In the genomic region with DNA sequence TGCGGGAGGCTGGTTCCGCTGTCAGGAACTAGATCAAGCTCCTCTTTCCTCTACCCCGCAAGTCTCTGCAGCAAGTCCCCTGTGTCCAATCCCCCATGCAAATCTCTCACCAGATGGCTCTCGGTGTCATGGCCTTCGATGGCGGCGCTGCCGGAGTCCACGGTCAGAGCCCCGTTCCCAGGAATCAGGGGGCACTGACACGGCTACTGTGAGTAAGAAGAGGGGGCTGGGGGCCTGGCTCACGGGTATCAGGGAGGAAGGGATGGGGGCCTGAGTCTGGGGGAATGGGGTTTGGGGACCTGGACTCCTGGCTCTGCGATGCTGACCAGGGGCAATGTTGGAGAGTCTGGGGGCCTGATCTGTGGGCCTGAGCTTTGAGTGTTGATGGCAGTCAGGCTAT, we compare ENCODE assay signal across 24 cellular contexts. TPM values are rescaled to one million over a fixed set of nuclear protein-coding genes. Genes with fewer than 3 reads are reported as not detected.
A peak's percentile ranks its signal among the peaks of the same experiment; 100 is the strongest.
DNase-seq lines count a peak whose midpoint lies in the region; ATAC-seq, FAIRE-seq and TF ChIP-seq lines count a peak whose summit lies in the region.
"Had no signal": no experiment of that assay in that cellular context is flagged by ENCODE, and none has a peak within 500 bp of the region (broad histone marks: within the 10 kb centered on the region; RNA-seq: fewer than 3 reads in every experiment).

No MANE protein-coding gene starts in this region.

- no peak overlapping the region for H2AFZ ChIP-seq in K562 (ENCODE audit: low read depth, low read length)
- H2AFZ ChIP-seq: PC-9 had no signal

- peak overlapping the region in 9 of 11 experiments; percentile 19 to 100 (median 29); a peak in 8 of 22 replicates for H3K9ac ChIP-seq in BLaER1 treated with 17β-estradiol and CSF1 and Interleukin-3, amounts not matched to agents 10 nM and 100 nM
- H3K9ac ChIP-seq in K562 (ENCODE audit: insufficient read depth in 1 of 2, low read depth in 2 of 2, low read length in 2 of 2), result peak overlapping the region in 1 of 2 experiments; percentile 80; a peak in 1 of 4 replicates

- CTCF ChIA-PET in Calu3 (lab: Charles Lee), result no interaction called here
- CTCF ChIA-PET in K562 (lab: Yijun Ruan, JAX; ENCODE audit: low intra/inter-chr PET ratio), result no interaction called here

- POLR2A ChIA-PET in K562 (lab: Yijun Ruan, JAX), result interaction anchor here (1.1 kb wide), 1 partner anchor 12 kb away, joined by 3 read pairs; no protein-coding TSS in a partner anchor

- H3K9me3 ChIP-seq in BLaER1 treated with 17β-estradiol and CSF1 and Interleukin-3, amounts not matched to agents 10 nM and 100 nM (replicated peaks in 1 of 11), result no peaks in the 10 kb centered on the region
- H3K9me3 ChIP-seq in K562 (replicated peaks; ENCODE audit: control insufficient read depth, insufficient read depth, low read depth, low read length) (no peaks in the 10 kb centered on the region), heart left ventricle (no peaks in the 10 kb centered on the region)
- H3K9me3 ChIP-seq: A549 had no signal

- H3K36me3 Mint-ChIP-seq in Calu3 (ENCODE audit: insufficient read depth, unreplicated experiment), result peaks cover 71% of the 10 kb centered on the region
- H3K36me3 Mint-ChIP-seq in stimulated activated effector memory CD8-positive, alpha-beta T cell treated with anti-CD3 and anti-CD28 coated beads, Interleukin-12 subunit alpha, Interleukin-12 subunit beta, amount 100 ng/mL, for 72 hours, result peaks cover 69% of the 10 kb centered on the region

- intact Hi-C loops in Calu3 (cut with micrococcal nuclease; ENCODE audit: unreplicated experiment), result no loop called here
- intact Hi-C loops in K562 (cut with micrococcal nuclease), result no loop called here
- intact Hi-C loops in heart left ventricle (cut with DNase I), result loop anchor here in 1 of 10 donors (10.0 kb wide), 1 partner anchor 1021 kb away; no protein-coding TSS in a partner anchor

- no peak for TF ChIP-seq POLR2A in K562 (conservative IDR thresholded peaks at IDR 0.05)
- no peak for TF ChIP-seq POLR2A in heart left ventricle (IDR thresholded peaks at IDR 0.05)

- WGBS in K562 (ENCODE audit: insufficient coverage, low coverage, missing lambda C conversion rate), result 94% methylated on average over 13 of the region's 13 CpGs
- 81 to 93% (median 92%) methylated on average over 6 to 13 of the region's 13 CpGs for WGBS in heart left ventricle, 4 donors

- H3K27ac Mint-ChIP-seq in Calu3 (ENCODE audit: unreplicated experiment), result peak overlapping the region; percentile 18
- peak overlapping the region; percentile 26 for H3K27ac Mint-ChIP-seq in stimulated activated effector memory CD8-positive, alpha-beta T cell treated with anti-CD3 and anti-CD28 coated beads, Interleukin-12 subunit alpha, Interleukin-12 subunit beta, amount 100 ng/mL, for 72 hours
- H3K27ac Mint-ChIP-seq: B cell, T-cell had no signal

- ATAC-seq in K562 (no peak), heart left ventricle (no peak)
- no peak for ATAC-seq in stimulated activated effector memory CD8-positive, alpha-beta T cell treated with anti-CD3 and anti-CD28 coated beads, Interleukin-12 subunit alpha, Interleukin-12 subunit beta, amount 100 ng/mL, for 72 hours
- ATAC-seq: A549, T-cell had no signal

- no TSS peak for BruUV-seq in Calu3 (replicated peaks; lab: Mats Ljungman, UMichigan)
- BruUV-seq in K562 (replicated peaks; lab: Mats Ljungman, UMichigan), result no TSS peak

- no peaks in the 10 kb centered on the region for H3K9me1 ChIP-seq in K562 (ENCODE audit: control insufficient read depth, insufficient read depth, low read length)

- no peak overlapping the region for H3K27ac ChIP-seq in BLaER1 treated with 17β-estradiol and CSF1 and Interleukin-3, amounts not matched to agents 10 nM and 100 nM
- H3K27ac ChIP-seq in K562 (ENCODE audit: extremely low read depth, low read depth, low read length) (no peak overlapping the region), heart left ventricle (no peak overlapping the region)
- H3K27ac ChIP-seq: A549, PC-9 had no signal

- no peak for TF ChIP-seq RAD21 in K562 (CRISPR knock-in tag; conservative IDR thresholded peaks at IDR 0.05 in 1 of 2, IDR thresholded peaks at IDR 0.05 in 1 of 2)

- H3K27me3 ChIP-seq in BLaER1 treated with 17β-estradiol and CSF1 and Interleukin-3, amounts not matched to agents 10 nM and 100 nM, result no peaks in the 10 kb centered on the region
- H3K27me3 ChIP-seq in K562 (ENCODE audit: control insufficient read depth in 2 of 2, insufficient read depth in 2 of 2, low read length in 2 of 2) (no peaks in the 10 kb centered on the region), heart left ventricle (no peaks in the 10 kb centered on the region)

- no peak for FAIRE-seq in K562 (lab: Jason Lieb, UNC)
- FAIRE-seq: A549, G401.6, H54 had no signal

- no peaks in the 10 kb centered on the region for H3K27me3 Mint-ChIP-seq in Calu3 (ENCODE audit: unreplicated experiment)
- H3K27me3 Mint-ChIP-seq: B cell, T-cell had no signal

- no peaks in the 10 kb centered on the region for H3K9me3 Mint-ChIP-seq in Calu3 (ENCODE audit: low read depth, unreplicated experiment)
- no peaks in the 10 kb centered on the region for H3K9me3 Mint-ChIP-seq in stimulated activated effector memory CD8-positive, alpha-beta T cell treated with anti-CD3 and anti-CD28 coated beads, Interleukin-12 subunit alpha, Interleukin-12 subunit beta, amount 100 ng/mL, for 72 hours
- H3K9me3 Mint-ChIP-seq: CD4-positive, CD25-positive, alpha-beta regulatory T cell; T-cell had no signal

- H3K4me1 ChIP-seq in BLaER1 treated with 17β-estradiol and CSF1 and Interleukin-3, amounts not matched to agents 10 nM and 100 nM, result peaks cover 25 to 34% (median 32%) of the 10 kb centered on the region in 10 experiments
- H3K4me1 ChIP-seq in K562 (replicated peaks in 1 of 2; ENCODE audit: control insufficient read depth in 2 of 2, insufficient read depth in 2 of 2, low read length in 2 of 2) (peaks cover 17 to 26% of the 10 kb centered on the region in 2 experiments; a peak in 4 of 5 replicates), heart left ventricle (peaks cover 3 to 37% (median 26%) of the 10 kb centered on the region in 12 donors)

- no peak overlapping the region for H3K4me3 Mint-ChIP-seq in Calu3 (ENCODE audit: low read depth, unreplicated experiment)
- no peak overlapping the region for H3K4me3 Mint-ChIP-seq in stimulated activated effector memory CD8-positive, alpha-beta T cell treated with anti-CD3 and anti-CD28 coated beads, Interleukin-12 subunit alpha, Interleukin-12 subunit beta, amount 100 ng/mL, for 72 hours
- H3K4me3 Mint-ChIP-seq: B cell, T-cell had no signal

- DNase-seq in Calu3, result no peak
- DNase-seq in K562 (ENCODE audit: extremely low read depth in 1 of 4, low spot score in 3 of 4), result no peak
- no peak for DNase-seq in stimulated activated effector memory CD8-positive, alpha-beta T cell treated with anti-CD3 and anti-CD28 coated beads, Interleukin-12 subunit alpha, Interleukin-12 subunit beta, amount 100 ng/mL, for 72 hours (ENCODE audit: low spot score in 2 of 2)
- DNase-seq in hypothalamus (lab: John Stamatoyannopoulos, UW), result no peak
- no peak for DNase-seq in heart left ventricle
- no peak for DNase-seq in stimulated activated CD4-positive, alpha-beta T cell treated with anti-CD3 and anti-CD28 coated beads, Interleukin-12 subunit alpha, Interleukin-12 subunit beta, amount 100 ng/mL, for 4 hours
- no peak for DNase-seq in activated CD4-positive, alpha-beta T cell treated with anti-CD3 and anti-CD28 coated beads, Interleukin-2, amount 50 U/mL, for 4 hours
- DNase-seq: CD4-positive, CD25-positive, alpha-beta regulatory T cell; KBM-7; MV-4-11; NCI-H1105; NCI-H1436 treated with DMSO at 0.1 percent for 48 hours; NCI-H187 treated with DMSO at 0.1 percent for 48 hours; NCI-H446 treated with DMSO at 0.1 percent for 48 hours; NCI-H526; PC-9; RPMI8226; SHP77; T-cell had no signal

- H4K20me1 ChIP-seq in BLaER1 treated with 17β-estradiol and CSF1 and Interleukin-3, amounts not matched to agents 10 nM and 100 nM, result peaks cover 22 to 73% (median 64%) of the 10 kb centered on the region in 11 experiments; a peak in 20 of 22 replicates
- H4K20me1 ChIP-seq in K562 (replicated peaks; ENCODE audit: control insufficient read depth, insufficient read depth, low read length), result no peaks in the 10 kb centered on the region

- in situ Hi-C loops in K562 (cut with MboI), result no loop called here

- TF ChIP-seq CTCF in Calu3 (IDR thresholded peaks at IDR 0.05; ENCODE audit: unreplicated experiment) (no peak), K562 (IDR thresholded peaks at IDR 0.05 in 2 of 3, conservative IDR thresholded peaks at IDR 0.05 in 1 of 3; ENCODE audit: insufficient read depth in 2 of 3, low read depth in 1 of 3, low read length in 3 of 3) (no peak), heart left ventricle (IDR thresholded peaks at IDR 0.05) (no peak)

- peaks cover 27% of the 10 kb centered on the region for H3K4me1 Mint-ChIP-seq in Calu3 (ENCODE audit: low read depth, unreplicated experiment)
- peaks cover 51% of the 10 kb centered on the region for H3K4me1 Mint-ChIP-seq in stimulated activated effector memory CD8-positive, alpha-beta T cell treated with anti-CD3 and anti-CD28 coated beads, Interleukin-12 subunit alpha, Interleukin-12 subunit beta, amount 100 ng/mL, for 72 hours

- H3K36me3 ChIP-seq in BLaER1 treated with 17β-estradiol and CSF1 and Interleukin-3, amounts not matched to agents 10 nM and 100 nM, result peaks cover 58 to 69% (median 66%) of the 10 kb centered on the region in 11 experiments
- peaks cover 66% of the 10 kb centered on the region; the same call in 2 of the 3 replicates for H3K36me3 ChIP-seq in K562 (ENCODE audit: control insufficient read depth, insufficient read depth, low read length)
- H3K36me3 ChIP-seq in heart left ventricle, result peaks cover 0 to 61% (median 46%) of the 10 kb centered on the region in 9 donors

- no peak overlapping the region for H3K4me2 ChIP-seq in BLaER1 treated with 17β-estradiol and CSF1 and Interleukin-3, amounts not matched to agents 10 nM and 100 nM
- H3K4me2 ChIP-seq in K562 (ENCODE audit: insufficient read depth, low read length), result no peak overlapping the region
- H3K4me2 ChIP-seq: A549, PC-9 had no signal

- no peak overlapping the region for H3K4me3 ChIP-seq in BLaER1 treated with 17β-estradiol and CSF1 and Interleukin-3, amounts not matched to agents 10 nM and 100 nM
- no peak overlapping the region for H3K4me3 ChIP-seq in K562
- H3K4me3 ChIP-seq in heart left ventricle, result no peak overlapping the region
- H3K4me3 ChIP-seq: A549, PC-9 had no signal

- TF ChIP-seq EP300 in K562 (IDR thresholded peaks at IDR 0.05; ENCODE audit: low read length), result no peak

- H3K79me2 ChIP-seq in K562 (ENCODE audit: control insufficient read depth, insufficient read depth, low read length), result peaks cover 45% of the 10 kb centered on the region

RNA-seq across cellular contexts. Expression of gene SCAF1, which starts 4.0 kb away (rescaled TPM):
- 129 and 137 TPM in 2 replicates for total RNA-seq in Calu3 (2022)
- 11.3 and 31.0 TPM in 2 replicates for total RNA-seq in K562 (2011; cell fraction: chromatin; rRNA removed; ENCODE audit: low replicate concordance)
- 16.8 and 21.8 TPM in 2 replicates for total RNA-seq in K562 (2011; cell fraction: nucleolus; rRNA removed)
- 10.6 and 16.9 TPM in 2 replicates for total RNA-seq in K562 (2011; cell fraction: nucleoplasm; rRNA removed)
- 12.9 and 18.0 TPM in 2 replicates for total RNA-seq in K562 (2014; rRNA removed)
- total RNA-seq in K562 (2014; rRNA removed; fragmentation: Illumina TruSeq; extraction: Trizol), result 2.5 and 2.8 TPM in 2 replicates
- 4.9 and 6.0 TPM in 2 replicates for total RNA-seq in K562 (2015; rRNA removed; fragmentation: Illumina TruSeq; extraction: Trizol)
- 75.5 and 79.0 TPM in 2 replicates for total RNA-seq in K562 (2021)
- polyA plus RNA-seq in K562 (2011; rRNA removed), result 3.7 and 4.3 TPM in 2 replicates
- 5.1 and 6.3 TPM in 2 replicates for polyA plus RNA-seq in K562 (2011; cell fraction: cytosol; rRNA removed)
- 21.1 and 37.2 TPM in 2 replicates for polyA plus RNA-seq in K562 (2011; cell fraction: nucleus; rRNA removed)
- 36.5 and 39.5 TPM in 2 replicates for polyA plus RNA-seq in K562 (2012)
- 9.7 and 22.5 TPM in 2 replicates for polyA plus RNA-seq in K562 (2014; fragmentation: Illumina TruSeq; extraction: Trizol)
- polyA plus RNA-seq in K562 (2014; fragmentation: Nextera tagmentation; extraction: Ambion mirVana), result under 1 TPM; 0.20 to 0.25 TPM
- 11.4 and 14.6 TPM in 2 replicates for polyA plus RNA-seq in K562 (2014; rRNA removed)
- 1.1 and 1.9 TPM in 2 replicates for polyA minus RNA-seq in K562 (2011; rRNA and poly(A)+ RNA removed)
- polyA minus RNA-seq in K562 (2011; cell fraction: cytosol; rRNA and poly(A)+ RNA removed), result 7.8 and 12.0 TPM in 2 replicates
- polyA minus RNA-seq in K562 (2011; cell fraction: nucleus; rRNA and poly(A)+ RNA removed), result 4.8 and 5.6 TPM in 2 replicates
- 10 to 100 TPM; 24.5 to 52.8 (median 46.3) TPM for total RNA-seq in heart left ventricle
- 10 to 100 TPM; 26.9 to 28.2 TPM for polyA plus RNA-seq in heart left ventricle

RNA-seq across cellular contexts. Expression of gene RRAS, which starts 6.1 kb away (rescaled TPM):
- total RNA-seq in Calu3 (2022) (70.4 and 82.2 TPM in 2 replicates), K562 (2014; rRNA removed) (8.2 and 10.4 TPM in 2 replicates), K562 (2014; rRNA removed; fragmentation: Illumina TruSeq; extraction: Trizol) (1.5 and 1.7 TPM in 2 replicates), K562 (2015; rRNA removed; fragmentation: Illumina TruSeq; extraction: Trizol) (3.1 and 3.7 TPM in 2 replicates), K562 (2021) (8.3 and 9.3 TPM in 2 replicates), heart left ventricle (100 to 1,000 TPM in 7 of 9 donors, 10 to 100 TPM in 2; 64.4 to 149 (median 110) TPM)
- 2.5 and 10.0 TPM in 2 replicates for total RNA-seq in K562 (2011; cell fraction: chromatin; rRNA removed; ENCODE audit: low replicate concordance)
- 9.5 and 11.2 TPM in 2 replicates for total RNA-seq in K562 (2011; cell fraction: nucleolus; rRNA removed)
- total RNA-seq in K562 (2011; cell fraction: nucleoplasm; rRNA removed), result 8.0 and 8.3 TPM in 2 replicates
- polyA plus RNA-seq in K562 (2011; rRNA removed) (15.4 and 16.4 TPM in 2 replicates), K562 (2014; fragmentation: Illumina TruSeq; extraction: Trizol) (8.5 and 13.9 TPM in 2 replicates), K562 (2014; fragmentation: Nextera tagmentation; extraction: Ambion mirVana) (1 to 10 TPM in 1 of 2 experiments, under 1 TPM in 1; 0.70 to 1.3 TPM), K562 (2014; rRNA removed) (17.3 and 18.3 TPM in 2 replicates), heart left ventricle (100 to 1,000 TPM; 133 to 177 TPM)
- polyA plus RNA-seq in K562 (2011; cell fraction: cytosol; rRNA removed), result 26.0 and 54.3 TPM in 2 replicates
- 19.7 and 39.0 TPM in 2 replicates for polyA plus RNA-seq in K562 (2011; cell fraction: nucleus; rRNA removed)
- 14.8 and 16.2 TPM in 2 replicates for polyA plus RNA-seq in K562 (2012)
- polyA minus RNA-seq in K562 (2011; rRNA and poly(A)+ RNA removed), result 1.2 and 2.7 TPM in 2 replicates
- polyA minus RNA-seq in K562 (2011; cell fraction: cytosol; rRNA and poly(A)+ RNA removed), result 5.5 and 8.4 TPM in 2 replicates
- 2.0 TPM in 2 replicates for polyA minus RNA-seq in K562 (2011; cell fraction: nucleus; rRNA and poly(A)+ RNA removed)

RNA-seq across cellular contexts. Expression of gene IRF3, which starts 19.7 kb away (rescaled TPM):
- total RNA-seq in Calu3 (2022), result 189 and 191 TPM in 2 replicates
- 63.4 and 152 TPM in 2 replicates for total RNA-seq in K562 (2011; cell fraction: chromatin; rRNA removed; ENCODE audit: low replicate concordance)
- total RNA-seq in K562 (2011; cell fraction: nucleolus; rRNA removed), result 90.7 and 93.9 TPM in 2 replicates
- total RNA-seq in K562 (2011; cell fraction: nucleoplasm; rRNA removed), result 78.8 and 106 TPM in 2 replicates
- 113 and 160 TPM in 2 replicates for total RNA-seq in K562 (2014; rRNA removed)
- total RNA-seq in K562 (2014; rRNA removed; fragmentation: Illumina TruSeq; extraction: Trizol), result 28.5 and 40.9 TPM in 2 replicates
- 64.0 and 65.4 TPM in 2 replicates for total RNA-seq in K562 (2015; rRNA removed; fragmentation: Illumina TruSeq; extraction: Trizol)
- 125 and 132 TPM in 2 replicates for total RNA-seq in K562 (2021)
- polyA plus RNA-seq in K562 (2011; rRNA removed), result 54.5 and 66.4 TPM in 2 replicates
- polyA plus RNA-seq in K562 (2011; cell fraction: cytosol; rRNA removed), result 56.8 and 134 TPM in 2 replicates
- polyA plus RNA-seq in K562 (2011; cell fraction: nucleus; rRNA removed), result 106 and 215 TPM in 2 replicates
- polyA plus RNA-seq in K562 (2012), result 119 and 139 TPM in 2 replicates
- 118 and 119 TPM in 2 replicates for polyA plus RNA-seq in K562 (2014; fragmentation: Illumina TruSeq; extraction: Trizol)
- polyA plus RNA-seq in K562 (2014; fragmentation: Nextera tagmentation; extraction: Ambion mirVana), result 10 to 100 TPM in 1 of 2 experiments, 1 to 10 TPM in 1; 7.5 to 11.6 TPM
- 118 and 145 TPM in 2 replicates for polyA plus RNA-seq in K562 (2014; rRNA removed)
- polyA minus RNA-seq in K562 (2011; rRNA and poly(A)+ RNA removed), result 11.1 and 16.9 TPM in 2 replicates
- 36.4 and 44.4 TPM in 2 replicates for polyA minus RNA-seq in K562 (2011; cell fraction: cytosol; rRNA and poly(A)+ RNA removed)
- 13.9 and 17.5 TPM in 2 replicates for polyA minus RNA-seq in K562 (2011; cell fraction: nucleus; rRNA and poly(A)+ RNA removed)
- total RNA-seq in heart left ventricle, result 10 to 100 TPM; 23.1 to 55.7 (median 30.5) TPM
- polyA plus RNA-seq in heart left ventricle, result 10 to 100 TPM; 35.1 to 68.0 TPM

RNA-seq across cellular contexts. Expression of gene BCL2L12, which starts 19.7 kb away (rescaled TPM):
- total RNA-seq in Calu3 (2022) (66.5 and 70.8 TPM in 2 replicates), K562 (2014; rRNA removed) (128 and 169 TPM in 2 replicates), K562 (2014; rRNA removed; fragmentation: Illumina TruSeq; extraction: Trizol) (17.0 and 18.8 TPM in 2 replicates), K562 (2015; rRNA removed; fragmentation: Illumina TruSeq; extraction: Trizol) (26.5 and 29.4 TPM in 2 replicates), K562 (2021) (183 and 185 TPM in 2 replicates), heart left ventricle (10 to 100 TPM in 5 of 9 donors, 1 to 10 TPM in 4; 5.9 to 15.9 (median 10.0) TPM)
- total RNA-seq in K562 (2011; cell fraction: chromatin; rRNA removed; ENCODE audit: low replicate concordance), result 31.5 and 83.3 TPM in 2 replicates
- 79.4 and 85.7 TPM in 2 replicates for total RNA-seq in K562 (2011; cell fraction: nucleolus; rRNA removed)
- total RNA-seq in K562 (2011; cell fraction: nucleoplasm; rRNA removed), result 47.0 and 50.7 TPM in 2 replicates
- polyA plus RNA-seq in K562 (2011; rRNA removed) (81.2 and 95.3 TPM in 2 replicates), K562 (2014; fragmentation: Illumina TruSeq; extraction: Trizol) (85.6 and 184 TPM in 2 replicates), K562 (2014; fragmentation: Nextera tagmentation; extraction: Ambion mirVana) (1 to 10 TPM; 7.4 to 7.5 TPM), K562 (2014; rRNA removed) (263 and 282 TPM in 2 replicates), heart left ventricle (10 to 100 TPM; 14.2 to 18.6 TPM)
- polyA plus RNA-seq in K562 (2011; cell fraction: cytosol; rRNA removed), result 132 and 350 TPM in 2 replicates
- polyA plus RNA-seq in K562 (2011; cell fraction: nucleus; rRNA removed), result 132 and 212 TPM in 2 replicates
- polyA plus RNA-seq in K562 (2012), result 164 and 177 TPM in 2 replicates
- 8.8 and 10.7 TPM in 2 replicates for polyA minus RNA-seq in K562 (2011; rRNA and poly(A)+ RNA removed)
- 29.2 and 36.0 TPM in 2 replicates for polyA minus RNA-seq in K562 (2011; cell fraction: cytosol; rRNA and poly(A)+ RNA removed)
- polyA minus RNA-seq in K562 (2011; cell fraction: nucleus; rRNA and poly(A)+ RNA removed), result 22.6 and 24.0 TPM in 2 replicates

RNA-seq across cellular contexts. Expression of gene PRMT1, which starts 31.1 kb away (rescaled TPM):
- total RNA-seq in Calu3 (2022) (350 and 369 TPM in 2 replicates), K562 (2014; rRNA removed) (371 and 483 TPM in 2 replicates), K562 (2014; rRNA removed; fragmentation: Illumina TruSeq; extraction: Trizol) (132 and 169 TPM in 2 replicates), K562 (2015; rRNA removed; fragmentation: Illumina TruSeq; extraction: Trizol) (326 and 337 TPM in 2 replicates), K562 (2021) (324 and 326 TPM in 2 replicates), heart left ventricle (100 to 1,000 TPM; 106 to 170 (median 124) TPM)
- 329 and 693 TPM in 2 replicates for total RNA-seq in K562 (2011; cell fraction: chromatin; rRNA removed; ENCODE audit: low replicate concordance)
- total RNA-seq in K562 (2011; cell fraction: nucleolus; rRNA removed), result 420 and 469 TPM in 2 replicates
- total RNA-seq in K562 (2011; cell fraction: nucleoplasm; rRNA removed), result 336 and 338 TPM in 2 replicates
- polyA plus RNA-seq in K562 (2011; rRNA removed) (407 and 436 TPM in 2 replicates), K562 (2014; fragmentation: Illumina TruSeq; extraction: Trizol) (446 and 465 TPM in 2 replicates), K562 (2014; fragmentation: Nextera tagmentation; extraction: Ambion mirVana) (10 to 100 TPM; 13.3 to 74.0 TPM), K562 (2014; rRNA removed) (464 and 510 TPM in 2 replicates), heart left ventricle (100 to 1,000 TPM; 113 to 283 TPM)
- polyA plus RNA-seq in K562 (2011; cell fraction: cytosol; rRNA removed), result 562 and 863 TPM in 2 replicates
- polyA plus RNA-seq in K562 (2011; cell fraction: nucleus; rRNA removed), result 575 and 667 TPM in 2 replicates
- polyA plus RNA-seq in K562 (2012), result 194 and 423 TPM in 2 replicates
- polyA minus RNA-seq in K562 (2011; rRNA and poly(A)+ RNA removed), result 337 and 429 TPM in 2 replicates
- polyA minus RNA-seq in K562 (2011; cell fraction: cytosol; rRNA and poly(A)+ RNA removed), result 187 and 188 TPM in 2 replicates
- polyA minus RNA-seq in K562 (2011; cell fraction: nucleus; rRNA and poly(A)+ RNA removed), result 171 and 244 TPM in 2 replicates
